ENCODE assay signal across 21 cellular contexts in the genomic region with DNA sequence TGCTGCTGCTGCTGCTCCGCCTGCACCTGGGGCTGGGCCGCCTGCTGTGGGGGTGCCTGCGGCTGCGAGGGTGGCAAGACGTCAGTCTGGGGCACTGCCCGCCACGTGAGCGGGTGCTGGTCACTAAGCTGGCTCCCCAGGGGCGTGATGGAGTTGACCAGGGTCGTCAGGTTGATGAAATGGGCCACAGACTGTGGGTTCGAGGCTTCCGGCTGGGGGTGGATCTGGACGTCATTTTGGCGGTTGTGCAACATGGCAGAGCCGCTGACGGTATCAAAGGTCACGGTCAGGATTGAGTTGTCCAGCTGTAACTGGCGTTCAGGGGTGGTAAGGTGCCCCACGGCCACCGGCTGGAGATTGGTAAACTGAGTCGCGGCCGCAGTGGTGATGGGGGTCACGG. TPM values are rescaled to one million over a fixed set of nuclear protein-coding genes. Genes with fewer than 3 reads are reported as not detected.
"Had no signal": no experiment of that assay in that cellular context is flagged by ENCODE, and none has a peak within 500 bp of the region (broad histone marks: within the 10 kb centered on the region; RNA-seq: fewer than 3 reads in every experiment).

No MANE protein-coding gene starts in this region.

- H3K4me3 ChIP-seq: coronary artery, dorsolateral prefrontal cortex, heart left ventricle, left ventricle myocardium inferior, mucosa of descending colon, psoas muscle, spleen, testis, tibial nerve had no signal

- ATAC-seq: mucosa of descending colon; naive thymus-derived CD8-positive, alpha-beta T cell; sciatic nerve; stimulated activated memory B cell treated with anti-CD40 and anti-IgM and Interleukin-4, amounts not matched to agents 10 μg/mL and 1 μg/mL and 100 μg/mL, for 72 hours had no signal

- H3K4me1 ChIP-seq: testis had no signal

- H3K27ac Mint-ChIP-seq: stimulated activated memory B cell treated with anti-CD40 and anti-IgM and Interleukin-4, amounts not matched to agents 10 μg/mL and 1 μg/mL and 100 μg/mL, for 72 hours; stimulated activated naive CD8-positive, alpha-beta T cell treated with anti-CD3 and anti-CD28 coated beads, Interleukin-15, Interleukin-2, amounts not matched to agents 100 ng/mL and 50 ng/mL, for 24 hours had no signal

- H3K4me1 Mint-ChIP-seq: stimulated activated memory B cell treated with anti-CD40 and anti-IgM and Interleukin-4, amounts not matched to agents 10 μg/mL and 1 μg/mL and 100 μg/mL, for 72 hours had no signal

- DNase-seq: dorsolateral prefrontal cortex; effector CD8-positive, alpha-beta T cell; heart left ventricle; left ventricle myocardium inferior; mucosa of descending colon; naive thymus-derived CD8-positive, alpha-beta T cell; psoas muscle; retina; spleen; stimulated activated CD4-positive, alpha-beta T cell treated with anti-CD3 and anti-CD28 coated beads, Interleukin-15, amount 100 ng/mL, for 24 hours; stimulated activated CD4-positive, alpha-beta T cell treated with anti-CD3 and anti-CD28 coated beads, Interleukin-1b, Interleukin-23, amount 100 ng/mL, for 48 hours; stimulated activated CD4-positive, alpha-beta T cell treated with anti-CD3 and anti-CD28 coated beads, Interleukin-4, amount 100 ng/mL, for 24 hours; testis had no signal

- H3K9me3 Mint-ChIP-seq: stimulated activated naive CD8-positive, alpha-beta T cell treated with anti-CD3 and anti-CD28 coated beads, Interleukin-15, Interleukin-2, amounts not matched to agents 100 ng/mL and 50 ng/mL, for 24 hours had no signal

- H3K27me3 ChIP-seq: dorsolateral prefrontal cortex, heart left ventricle, neutrophil, spleen, testis, tibial nerve had no signal

- H3K27me3 Mint-ChIP-seq: naive thymus-derived CD8-positive, alpha-beta T cell; stimulated activated memory B cell treated with anti-CD40 and anti-IgM and Interleukin-4, amounts not matched to agents 10 μg/mL and 1 μg/mL and 100 μg/mL, for 72 hours; stimulated activated naive CD8-positive, alpha-beta T cell treated with anti-CD3 and anti-CD28 coated beads, Interleukin-15, Interleukin-2, amounts not matched to agents 100 ng/mL and 50 ng/mL, for 24 hours had no signal

- H3K9me3 ChIP-seq: heart left ventricle, left ventricle myocardium inferior, mucosa of descending colon, neutrophil, psoas muscle, spleen, testis, tibial nerve had no signal

- H3K4me3 Mint-ChIP-seq: naive thymus-derived CD8-positive, alpha-beta T cell; stimulated activated memory B cell treated with anti-CD40 and anti-IgM and Interleukin-4, amounts not matched to agents 10 μg/mL and 1 μg/mL and 100 μg/mL, for 72 hours; stimulated activated naive CD8-positive, alpha-beta T cell treated with anti-CD3 and anti-CD28 coated beads, Interleukin-15, Interleukin-2, amounts not matched to agents 100 ng/mL and 50 ng/mL, for 24 hours had no signal

- H3K27ac ChIP-seq: coronary artery, left ventricle myocardium inferior, neutrophil, psoas muscle, spleen, testis had no signal

RNA-seq across cellular contexts. Expression of a gene that starts 34.4 kb away (rescaled TPM):
- total RNA-seq: frontal cortex, psoas muscle, spleen had no signal
- polyA plus RNA-seq: neural cell had no signal
